Comparison of ENCODE assay signal across 19 cellular contexts in genomic region chr15:43550527-43551363, GRCh38. TPM values are rescaled to one million over a fixed set of nuclear protein-coding genes. Genes with fewer than 3 reads are reported as not detected.
DNase-seq lines count a peak whose midpoint lies in the region; ATAC-seq and TF ChIP-seq lines count a peak whose summit lies in the region.
"Had no signal": no experiment of that assay in that cellular context is flagged by ENCODE, and none has a peak within 500 bp of the region (broad histone marks: within the 10 kb centered on the region; RNA-seq: fewer than 3 reads in every experiment).

No MANE protein-coding gene starts in this region.

- no peaks in the 10 kb centered on the region for H3K27me3 Mint-ChIP-seq in CD4-positive, alpha-beta memory T cell
- H3K27me3 Mint-ChIP-seq: activated naive CD4-positive, alpha-beta T cell treated with anti-CD3 and anti-CD28 coated beads, Interleukin-2, amount 10 ng/mL, durations not matched to agents 7 days and 5 days; stimulated activated naive CD8-positive, alpha-beta T cell treated with anti-CD3 and anti-CD28 coated beads, Interleukin-15, amount 100 ng/mL, for 72 hours had no signal

- H3K79me2 ChIP-seq in hepatocyte: no peaks in the 10 kb centered on the region

- TF ChIP-seq CTCF in fibroblast of villous mesenchyme (IDR thresholded peaks at IDR 0.05; ENCODE audit: insufficient read depth, low read depth, low read length) (no peak), hepatocyte (IDR thresholded peaks at IDR 0.05; ENCODE audit: poor library complexity) (no peak)

- no peak overlapping the region for H2AFZ ChIP-seq in hepatocyte

- peaks cover 0 to 4% (median 0%) of the 10 kb centered on the region in 8 donors for H3K9me3 Mint-ChIP-seq in CD4-positive, alpha-beta memory T cell
- H3K9me3 Mint-ChIP-seq: activated naive CD4-positive, alpha-beta T cell treated with anti-CD3 and anti-CD28 coated beads, Interleukin-2, amount 10 ng/mL, durations not matched to agents 7 days and 5 days; stimulated activated naive CD8-positive, alpha-beta T cell treated with anti-CD3 and anti-CD28 coated beads, Interleukin-15, amount 100 ng/mL, for 72 hours had no signal

- no peaks in the 10 kb centered on the region for H3K9me2 ChIP-seq in hepatocyte (replicated peaks; ENCODE audit: insufficient read depth)

- H3K27me3 ChIP-seq in right cardiac atrium (ENCODE audit: control insufficient read depth, insufficient read depth): no peaks in the 10 kb centered on the region
- H3K27me3 ChIP-seq in aorta (ENCODE audit: control insufficient read depth in 1 of 2, insufficient read depth in 2 of 2, low read length in 1 of 2): no peaks in the 10 kb centered on the region
- H3K27me3 ChIP-seq in hepatocyte: no peaks in the 10 kb centered on the region
- H3K27me3 ChIP-seq in CD4-positive, alpha-beta memory T cell (ENCODE audit: insufficient read depth, low read length): no peaks in the 10 kb centered on the region
- H3K27me3 ChIP-seq: breast epithelium had no signal

- ATAC-seq in right cardiac atrium: peak; percentile 51 to 69
- ATAC-seq in Right ventricle myocardium inferior: no peak
- peak; percentile 48 for ATAC-seq in aorta (ENCODE audit: low FRiP score)
- ATAC-seq in GM18517 (IDR thresholded peaks at IDR 0.05; ENCODE audit: unreplicated experiment): no peak
- ATAC-seq: esophagus mucosa; stimulated activated naive CD8-positive, alpha-beta T cell treated with anti-CD3 and anti-CD28 coated beads, Interleukin-15, amount 100 ng/mL, for 72 hours had no signal

- no peaks in the 10 kb centered on the region for H3K4me1 Mint-ChIP-seq in CD4-positive, alpha-beta memory T cell
- H3K4me1 Mint-ChIP-seq: activated naive CD4-positive, alpha-beta T cell treated with anti-CD3 and anti-CD28 coated beads, Interleukin-2, amount 10 ng/mL, durations not matched to agents 7 days and 5 days; mesothelial cell of epicardium; stimulated activated naive CD8-positive, alpha-beta T cell treated with anti-CD3 and anti-CD28 coated beads, Interleukin-15, amount 100 ng/mL, for 72 hours had no signal

- H3K36me3 ChIP-seq in aorta (ENCODE audit: control insufficient read depth in 1 of 2, insufficient read depth in 2 of 2, low read length in 1 of 2) (no peaks in the 10 kb centered on the region), hepatocyte (replicated peaks; ENCODE audit: insufficient read depth, low read depth) (no peaks in the 10 kb centered on the region)
- no peaks in the 10 kb centered on the region for H3K36me3 ChIP-seq in CD4-positive, alpha-beta memory T cell (ENCODE audit: insufficient read depth, low read length)
- H3K36me3 ChIP-seq: breast epithelium had no signal

- peaks cover 13 to 15% of the 10 kb centered on the region in 2 donors for H3K36me3 Mint-ChIP-seq in CD4-positive, alpha-beta memory T cell
- H3K36me3 Mint-ChIP-seq: activated naive CD4-positive, alpha-beta T cell treated with anti-CD3 and anti-CD28 coated beads, Interleukin-2, amount 10 ng/mL, durations not matched to agents 7 days and 5 days had no signal

- intact Hi-C loops in right cardiac atrium (cut with DNase I): no loop called here
- intact Hi-C loops in Right ventricle myocardium inferior (cut with DNase I): no loop called here
- intact Hi-C loops in aorta (cut with DNase I): no loop called here
- intact Hi-C loops in CD4-positive, alpha-beta memory T cell (cut with micrococcal nuclease): no loop called here

- no peak overlapping the region for H3K4me3 Mint-ChIP-seq in CD4-positive, alpha-beta memory T cell
- H3K4me3 Mint-ChIP-seq: activated naive CD4-positive, alpha-beta T cell treated with anti-CD3 and anti-CD28 coated beads, Interleukin-2, amount 10 ng/mL, durations not matched to agents 7 days and 5 days; mesothelial cell of epicardium; stimulated activated naive CD8-positive, alpha-beta T cell treated with anti-CD3 and anti-CD28 coated beads, Interleukin-15, amount 100 ng/mL, for 72 hours had no signal

- H3K4me1 ChIP-seq in right cardiac atrium (ENCODE audit: control insufficient read depth, insufficient read depth, low read length): no peaks in the 10 kb centered on the region
- no peaks in the 10 kb centered on the region for H3K4me1 ChIP-seq in aorta (ENCODE audit: control insufficient read depth in 1 of 2, insufficient read depth in 2 of 2, low read length in 2 of 2)
- no peaks in the 10 kb centered on the region for H3K4me1 ChIP-seq in hepatocyte (ENCODE audit: insufficient read depth)
- no peaks in the 10 kb centered on the region for H3K4me1 ChIP-seq in CD4-positive, alpha-beta memory T cell (ENCODE audit: insufficient read depth, low read length)
- H3K4me1 ChIP-seq: breast epithelium had no signal

- H3K27ac ChIP-seq in right cardiac atrium (ENCODE audit: low read length) (no peak overlapping the region), aorta (ENCODE audit: low read depth in 1 of 2, low read length in 2 of 2) (no peak overlapping the region), hepatocyte (no peak overlapping the region)
- H3K27ac ChIP-seq in CD4-positive, alpha-beta memory T cell (ENCODE audit: low read depth, low read length): no peak overlapping the region
- H3K27ac ChIP-seq: breast epithelium had no signal

- no peaks in the 10 kb centered on the region for H3K9me3 ChIP-seq in right cardiac atrium (ENCODE audit: control insufficient read depth, low read length)
- H3K9me3 ChIP-seq in aorta (ENCODE audit: control insufficient read depth, low read length): no peaks in the 10 kb centered on the region
- H3K9me3 ChIP-seq in hepatocyte (ENCODE audit: low read depth): no peaks in the 10 kb centered on the region
- no peaks in the 10 kb centered on the region for H3K9me3 ChIP-seq in CD4-positive, alpha-beta memory T cell (ENCODE audit: control insufficient read depth in 1 of 2, low read length in 2 of 2)
- H3K9me3 ChIP-seq: breast epithelium had no signal

- WGBS in right cardiac atrium: 49% methylated on average over 10 of the region's 10 CpGs
- 31 to 36% methylated on average over 10 of the region's 10 CpGs for WGBS in aorta, 2 donors
- WGBS in hepatocyte (ENCODE audit: low lambda C conversion rate, missing lambda C conversion rate): 81% methylated on average over 10 of the region's 10 CpGs

- DNase-seq in right cardiac atrium: peak in 2 of 3 donors; percentile 41 to 62
- no peak for DNase-seq in Right ventricle myocardium inferior (ENCODE audit: missing footprints)
- DNase-seq in amniotic epithelial cell (ENCODE audit: low read depth): peak; percentile 24
- peak; percentile 28 for DNase-seq in fibroblast of villous mesenchyme (ENCODE audit: low read depth)
- peak in 1 of 2 donors; percentile 66 for DNase-seq in aorta
- no peak for DNase-seq in hepatocyte (ENCODE audit: low spot score)
- no peak for DNase-seq in CD4-positive, alpha-beta memory T cell
- DNase-seq: activated naive CD4-positive, alpha-beta T cell treated with anti-CD3 and anti-CD28 coated beads, Interleukin-2, amount 10 ng/mL, durations not matched to agents 7 days and 5 days; GOT3; KG1; NCI-H1105 treated with DMSO at 0.1 percent for 48 hours; NCI-H2171; stimulated activated naive CD8-positive, alpha-beta T cell treated with anti-CD3 and anti-CD28 coated beads, Interleukin-15, amount 100 ng/mL, for 72 hours; SW 1271 had no signal

- H3K4me2 ChIP-seq in hepatocyte: no peak overlapping the region

- H3K27ac Mint-ChIP-seq in CD4-positive, alpha-beta memory T cell: peak overlapping the region in 1 of 7 donors; percentile 57
- H3K27ac Mint-ChIP-seq: activated naive CD4-positive, alpha-beta T cell treated with anti-CD3 and anti-CD28 coated beads, Interleukin-2, amount 10 ng/mL, durations not matched to agents 7 days and 5 days; mesothelial cell of epicardium; stimulated activated naive CD8-positive, alpha-beta T cell treated with anti-CD3 and anti-CD28 coated beads, Interleukin-15, amount 100 ng/mL, for 72 hours had no signal

- no peak overlapping the region for H3K4me3 ChIP-seq in right cardiac atrium (ENCODE audit: low read length)
- no peak overlapping the region for H3K4me3 ChIP-seq in fibroblast of villous mesenchyme (ENCODE audit: low read depth, low read length)
- H3K4me3 ChIP-seq in aorta (ENCODE audit: low read length in 2 of 2): no peak overlapping the region
- no peak overlapping the region for H3K4me3 ChIP-seq in hepatocyte
- H3K4me3 ChIP-seq in CD4-positive, alpha-beta memory T cell (ENCODE audit: low read length in 2 of 2): no peak overlapping the region
- H3K4me3 ChIP-seq: breast epithelium had no signal

- no peaks in the 10 kb centered on the region for H4K20me1 ChIP-seq in hepatocyte (ENCODE audit: insufficient read depth, poor library complexity, severe bottlenecking)

- CTCF ChIA-PET in CD4-positive, alpha-beta memory T cell (lab: Charles Lee; ENCODE audit: partially characterized antibody): no interaction called here

- POLR2A ChIA-PET in CD4-positive, alpha-beta memory T cell (lab: Charles Lee; ENCODE audit: partially characterized antibody): no interaction called here

RNA-seq across cellular contexts. Expression of gene MAP1A, which starts 33.3 kb away (rescaled TPM):
- total RNA-seq in right cardiac atrium (10 to 100 TPM; 39.5 to 87.6 (median 58.9) TPM), Right ventricle myocardium inferior (21.4 TPM), fibroblast of villous mesenchyme (60.9 and 65.7 TPM in 2 replicates), aorta (10 to 100 TPM; 36.4 to 49.3 TPM), hepatocyte (6.7 and 9.5 TPM in 2 replicates)
- polyA plus RNA-seq in right cardiac atrium (29.7 TPM), aorta (1 to 10 TPM; 5.2 to 5.5 TPM), hepatocyte (7.2 and 7.3 TPM in 2 replicates)
- total RNA-seq in CD4-positive, alpha-beta memory T cell: under 1 TPM; 0.33 to 0.35 TPM
- polyA plus RNA-seq in CD4-positive, alpha-beta memory T cell: 1 to 10 TPM in 1 of 2 donors, under 1 TPM in 1; 0.10 to 1.8 TPM

RNA-seq across cellular contexts. Expression of gene PPIP5K1, which starts 39.3 kb away (rescaled TPM):
- total RNA-seq in right cardiac atrium: 10 to 100 TPM; 17.6 to 26.7 (median 22.3) TPM
- polyA plus RNA-seq in right cardiac atrium: 6.8 TPM
- 15.7 TPM for total RNA-seq in Right ventricle myocardium inferior
- total RNA-seq in fibroblast of villous mesenchyme: 27.1 and 28.5 TPM in 2 replicates
- total RNA-seq in aorta: 10 to 100 TPM; 40.8 to 53.7 TPM
- polyA plus RNA-seq in aorta: 10 to 100 TPM in 1 of 2 donors, 1 to 10 TPM in 1; 8.3 to 13.4 TPM
- 15.1 and 20.8 TPM in 2 replicates for total RNA-seq in hepatocyte
- 6.5 and 7.3 TPM in 2 replicates for polyA plus RNA-seq in hepatocyte
- 10 to 100 TPM; 55.2 to 66.6 TPM for total RNA-seq in CD4-positive, alpha-beta memory T cell
- 1 to 10 TPM; 4.4 to 7.4 TPM for polyA plus RNA-seq in CD4-positive, alpha-beta memory T cell

RNA-seq across cellular contexts. Expression of gene CKMT1B, which starts 43.1 kb away (rescaled TPM):
- total RNA-seq in right cardiac atrium (1 to 10 TPM in 1 of 4 donors, under 1 TPM in 3; 0.40 to 1.2 (median 0.57) TPM), Right ventricle myocardium inferior (0.76 TPM), fibroblast of villous mesenchyme (not detected in 2 replicates), aorta (not detected), hepatocyte (4.3 and 5.3 TPM in 2 replicates)
- polyA plus RNA-seq in right cardiac atrium (2.7 TPM), aorta (10 to 100 TPM in 1 of 2 donors, under 1 TPM in 1; 0.05 to 17.4 TPM), hepatocyte (4.1 and 7.8 TPM in 2 replicates)
- total RNA-seq in CD4-positive, alpha-beta memory T cell: not detected
- not detected for polyA plus RNA-seq in CD4-positive, alpha-beta memory T cell
- total RNA-seq: A172 had no signal

RNA-seq across cellular contexts. Expression of gene TP53BP1, which starts 57.8 kb away (rescaled TPM):
- total RNA-seq in right cardiac atrium: 10 to 100 TPM; 30.4 to 44.4 (median 36.7) TPM
- 14.6 TPM for polyA plus RNA-seq in right cardiac atrium
- 24.3 TPM for total RNA-seq in Right ventricle myocardium inferior
- 83.4 and 94.1 TPM in 2 replicates for total RNA-seq in fibroblast of villous mesenchyme
- 10 to 100 TPM; 37.7 to 63.2 TPM for total RNA-seq in aorta
- 10 to 100 TPM in 1 of 2 donors, 1 to 10 TPM in 1; 3.4 to 22.5 TPM for polyA plus RNA-seq in aorta
- 36.9 and 46.8 TPM in 2 replicates for total RNA-seq in hepatocyte
- polyA plus RNA-seq in hepatocyte: 16.5 and 16.6 TPM in 2 replicates
- 10 to 100 TPM; 40.6 to 46.3 TPM for total RNA-seq in CD4-positive, alpha-beta memory T cell
- 10 to 100 TPM in 1 of 2 donors, 1 to 10 TPM in 1; 2.7 to 10.5 TPM for polyA plus RNA-seq in CD4-positive, alpha-beta memory T cell

Comparison
In these comparisons a context has a peak if more than half of its experiments do, and no peak if none do; other contexts are left out.
1. ATAC-seq: peak in right cardiac atrium (2 of 2) and aorta (single experiment); none in Right ventricle myocardium inferior (single experiment) and GM18517 (single experiment).
2. DNase-seq: peak in right cardiac atrium (2 of 3), amniotic epithelial cell (single experiment) and fibroblast of villous mesenchyme (single experiment); none in Right ventricle myocardium inferior (single experiment), hepatocyte (single experiment) and CD4-positive, alpha-beta memory T cell (0 of 5).